ENCODE assay signal across 8 cellular contexts in the genomic region with DNA sequence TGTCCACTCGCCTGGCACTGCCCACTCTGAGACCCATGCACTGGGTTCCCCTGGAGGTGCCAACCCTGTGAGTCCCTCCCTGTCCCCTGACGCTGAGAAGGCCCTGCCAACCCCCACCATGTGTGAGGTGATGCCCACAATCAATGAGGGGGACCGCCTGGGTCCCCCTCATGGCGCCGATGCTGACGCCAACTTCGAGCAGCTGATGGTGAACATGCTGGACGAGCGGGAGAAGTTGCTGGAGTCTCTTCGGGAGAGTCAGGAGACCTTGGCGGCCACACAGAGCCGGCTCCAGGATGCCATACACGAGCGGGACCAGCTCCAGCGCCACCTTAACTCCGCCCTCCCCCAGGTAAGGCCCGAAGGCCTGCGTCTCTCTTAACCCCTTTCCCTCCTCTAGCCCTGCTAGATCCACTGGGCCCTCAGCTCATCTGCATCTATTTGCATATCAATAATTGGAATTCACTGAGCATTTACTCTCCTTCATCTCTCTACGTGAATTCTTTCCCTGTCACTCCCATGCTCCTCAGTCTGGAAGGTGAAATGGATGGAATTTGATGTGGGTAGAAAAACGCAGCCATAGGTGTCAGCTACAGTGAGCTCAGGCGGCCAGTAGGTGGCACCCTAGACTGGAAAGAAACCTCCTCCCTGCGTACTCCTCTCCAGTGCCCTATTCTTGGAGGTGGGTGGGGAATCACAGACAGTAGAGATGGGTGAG. TPM values are rescaled to one million over a fixed set of nuclear protein-coding genes. Genes with fewer than 3 reads are reported as not detected.
A peak's percentile ranks its signal among the peaks of the same experiment; 100 is the strongest.
DNase-seq lines count a peak whose midpoint lies in the region; ATAC-seq, FAIRE-seq and TF ChIP-seq lines count a peak whose summit lies in the region.

No MANE protein-coding gene starts in this region.

- H3K4me3 Mint-ChIP-seq in activated B cell treated with CpG ODN at 0.5 μM for 24 hours, result no peak overlapping the region

- no peak overlapping the region for H3K27ac Mint-ChIP-seq in activated B cell treated with CpG ODN at 0.5 μM for 24 hours

- H3K4me1 Mint-ChIP-seq in activated B cell treated with CpG ODN at 0.5 μM for 24 hours, result peaks cover 3% of the 10 kb centered on the region

- H3K27me3 ChIP-seq in bronchial epithelial cell (ENCODE audit: control insufficient read depth, insufficient read depth, low read length), result no peaks in the 10 kb centered on the region

- ATAC-seq in GM19395 (IDR thresholded peaks at IDR 0.05; ENCODE audit: unreplicated experiment), result peak; percentile 72
- peak; percentile 96 for ATAC-seq in activated B cell treated with CpG ODN at 0.5 μM for 24 hours (ENCODE audit: low read depth)

- POLR2A ChIA-PET in activated B cell treated with CpG ODN at 0.5 μM for 24 hours (lab: Charles Lee), result no interaction called here

- DNase-seq in AML-193 (lab: John Stamatoyannopoulos, UW) (peak; percentile 39 to 55), NCI-H2107 treated with DMSO at 0.1 percent for 48 hours (lab: John Stamatoyannopoulos, UW; ENCODE audit: unreplicated experiment) (peak; percentile 70), activated B cell treated with CpG ODN at 0.5 μM for 24 hours (peak; percentile 43), bronchial epithelial cell (ENCODE audit: low read depth) (peak; percentile 48), kidney glomerular epithelial cell (lab: John Stamatoyannopoulos, UW) (peak; percentile 74)
- DNase-seq in stimulated activated CD4-positive, alpha-beta T cell treated with anti-CD3 and anti-CD28 coated beads, Interleukin-2, amount 100 ng/mL, for 48 hours, result peak; percentile 51 to 56
- DNase-seq in effector CD8-positive, alpha-beta T cell (lab: John Stamatoyannopoulos, UW), result no peak

- H3K36me3 ChIP-seq in bronchial epithelial cell (ENCODE audit: control insufficient read depth, insufficient read depth, low read length), result peaks cover 4% of the 10 kb centered on the region

- FAIRE-seq in bronchial epithelial cell (lab: Jason Lieb, UNC), result peak; percentile 36

- H3K9me3 Mint-ChIP-seq in activated B cell treated with CpG ODN at 0.5 μM for 24 hours, result no peaks in the 10 kb centered on the region

- no peaks in the 10 kb centered on the region for H3K36me3 Mint-ChIP-seq in activated B cell treated with CpG ODN at 0.5 μM for 24 hours (ENCODE audit: low read depth)

- CTCF ChIA-PET in activated B cell treated with CpG ODN at 0.5 μM for 24 hours (lab: Charles Lee), result interaction anchor here (0.6 to 3.3 kb wide), 27 partner anchors 9 to 663 kb away, joined by 3 to 81 read pairs (median 4); a partner anchor contains a TSS

- peak; percentile 95 for TF ChIP-seq CTCF in activated B cell treated with CpG ODN at 0.5 μM for 24 hours (IDR thresholded peaks at IDR 0.05)
- peak; percentile 87 for TF ChIP-seq CTCF in bronchial epithelial cell (IDR thresholded peaks at IDR 0.05; ENCODE audit: insufficient read depth, low read length, severe bottlenecking)

- no peak overlapping the region for H3K4me3 ChIP-seq in bronchial epithelial cell (ENCODE audit: low read depth, low read length)

- H3K27me3 Mint-ChIP-seq in activated B cell treated with CpG ODN at 0.5 μM for 24 hours, result peaks cover 12% of the 10 kb centered on the region

- intact Hi-C loops in activated B cell treated with CpG ODN at 0.5 μM for 24 hours (cut with micrococcal nuclease), result loop anchor here (1.0 to 2.0 kb wide), 4 partner anchors 133 to 448 kb away; no protein-coding TSS in a partner anchor

RNA-seq across cellular contexts. Expression of a gene that starts 12.8 kb away (rescaled TPM):
- 0.12 and 0.29 TPM in 2 replicates for total RNA-seq in activated B cell treated with CpG ODN at 0.5 μM for 24 hours
- total RNA-seq in bronchial epithelial cell, result 4.2 and 9.2 TPM in 2 replicates

RNA-seq across cellular contexts. Expression of a gene that starts 31.9 kb away (rescaled TPM):
- total RNA-seq in activated B cell treated with CpG ODN at 0.5 μM for 24 hours, result 62.5 and 70.6 TPM in 2 replicates
- 102 and 126 TPM in 2 replicates for total RNA-seq in bronchial epithelial cell

RNA-seq across cellular contexts. Expression of a gene that starts 46.8 kb away (rescaled TPM):
- total RNA-seq in activated B cell treated with CpG ODN at 0.5 μM for 24 hours, result not detected in 2 replicates
- total RNA-seq in bronchial epithelial cell, result not detected in 2 replicates
